25 cellular contexts compared by ENCODE assay signal in genomic region chr9:97053717-97054116, GRCh38. TPM values are rescaled to one million over a fixed set of nuclear protein-coding genes. Genes with fewer than 3 reads are reported as not detected.
DNase-seq lines count a peak whose midpoint lies in the region; ATAC-seq and TF ChIP-seq lines count a peak whose summit lies in the region.
"Had no signal": no experiment of that assay in that cellular context is flagged by ENCODE, and none has a peak within 500 bp of the region (broad histone marks: within the 10 kb centered on the region; RNA-seq: fewer than 3 reads in every experiment).

No MANE protein-coding gene starts in this region.

- H3K9me3 ChIP-seq in HEK293 (ENCODE audit: control insufficient read depth, insufficient read depth, low read depth, low read length): no peaks in the 10 kb centered on the region
- H3K9me3 ChIP-seq in iPS-18c (ENCODE audit: control insufficient read depth, insufficient read depth, low read length): no peaks in the 10 kb centered on the region
- H3K9me3 ChIP-seq in thymus (ENCODE audit: control insufficient read depth): no peaks in the 10 kb centered on the region
- no peaks in the 10 kb centered on the region for H3K9me3 ChIP-seq in CD8-positive, alpha-beta memory T cell (ENCODE audit: low read length)
- H3K9me3 ChIP-seq: A549; BLaER1 treated with 17β-estradiol and CSF1 and Interleukin-3, amounts not matched to agents 10 nM and 100 nM; Caco-2; SJCRH30 had no signal

- peaks cover 15% of the 10 kb centered on the region for H3K9me3 Mint-ChIP-seq in WTC11
- peaks cover 0 to 2% (median 0%) of the 10 kb centered on the region in 5 donors for H3K9me3 Mint-ChIP-seq in CD8-positive, alpha-beta memory T cell
- H3K9me3 Mint-ChIP-seq: CD4-positive, alpha-beta T cell had no signal

- no peak for ATAC-seq in WTC11
- ATAC-seq: A549, PC-3, SK-N-SH treated with all-trans-retinoic acid at 6 μM for 48 hours had no signal

- CTCF ChIA-PET in HEK293 (lab: Yijun Ruan, JAX): interaction anchor here (0.8 kb wide), 1 partner anchor 9 kb away, joined by 4 read pairs; no protein-coding TSS in a partner anchor
- CTCF ChIA-PET in WTC11 (lab: Charles Lee): no interaction called here
- CTCF ChIA-PET in CD8-positive, alpha-beta memory T cell (lab: Charles Lee): no interaction called here

- H3K27ac ChIP-seq in HEK293 (ENCODE audit: extremely low read depth, low read depth, low read length): no peak overlapping the region
- peak overlapping the region; percentile 13 for H3K27ac ChIP-seq in thymus (ENCODE audit: low read depth)
- no peak overlapping the region for H3K27ac ChIP-seq in CD8-positive, alpha-beta memory T cell (ENCODE audit: low read depth, low read length)
- H3K27ac ChIP-seq: A549; BLaER1 treated with 17β-estradiol and CSF1 and Interleukin-3, amounts not matched to agents 10 nM and 100 nM; SJCRH30 had no signal

- H3K27ac Mint-ChIP-seq in WTC11: peak overlapping the region; percentile 86
- H3K27ac Mint-ChIP-seq in CD8-positive, alpha-beta memory T cell: peak overlapping the region in 1 of 8 donors; percentile 44
- H3K27ac Mint-ChIP-seq: CD4-positive, alpha-beta T cell had no signal

- peaks cover 45% of the 10 kb centered on the region for H3K4me1 Mint-ChIP-seq in WTC11
- H3K4me1 Mint-ChIP-seq in CD8-positive, alpha-beta memory T cell: no peaks in the 10 kb centered on the region

- WGBS in thymus: 43% methylated on average over 3 of the region's 3 CpGs

- no peaks in the 10 kb centered on the region for H3K27me3 ChIP-seq in thymus (ENCODE audit: control insufficient read depth, insufficient read depth)
- peaks cover 3% of the 10 kb centered on the region for H3K27me3 ChIP-seq in CD8-positive, alpha-beta memory T cell (ENCODE audit: insufficient read depth, low read length, poor library complexity, severe bottlenecking)
- H3K27me3 ChIP-seq: BLaER1 treated with 17β-estradiol and CSF1 and Interleukin-3, amounts not matched to agents 10 nM and 100 nM; SJCRH30 had no signal

- H3K36me3 Mint-ChIP-seq in WTC11: peaks cover 14% of the 10 kb centered on the region
- H3K36me3 Mint-ChIP-seq in CD8-positive, alpha-beta memory T cell: no peaks in the 10 kb centered on the region

- POLR2A ChIA-PET in HEK293 (lab: Yijun Ruan, JAX): no interaction called here
- POLR2A ChIA-PET in WTC11 (lab: Charles Lee): no interaction called here
- POLR2A ChIA-PET in CD8-positive, alpha-beta memory T cell (lab: Charles Lee): no interaction called here

- H3K4me1 ChIP-seq in HEK293 (ENCODE audit: control insufficient read depth, insufficient read depth, low read length): no peaks in the 10 kb centered on the region
- H3K4me1 ChIP-seq in thymus (ENCODE audit: control insufficient read depth, insufficient read depth, low read length): no peaks in the 10 kb centered on the region
- no peaks in the 10 kb centered on the region for H3K4me1 ChIP-seq in CD8-positive, alpha-beta memory T cell (ENCODE audit: insufficient read depth, low read length)
- H3K4me1 ChIP-seq: A549; BLaER1 treated with 17β-estradiol and CSF1 and Interleukin-3, amounts not matched to agents 10 nM and 100 nM; SJCRH30 had no signal

- TF ChIP-seq CTCF in HEK293 (tag by site-specific recombination; IDR thresholded peaks at IDR 0.05): no peak
- no peak for TF ChIP-seq CTCF in WTC11 (IDR thresholded peaks at IDR 0.05)

- no peaks in the 10 kb centered on the region; the same call in none of the 2 replicates for H3K27me3 Mint-ChIP-seq in WTC11 (ENCODE audit: low read depth)
- peaks cover 19 to 51% of the 10 kb centered on the region in 2 donors for H3K27me3 Mint-ChIP-seq in CD8-positive, alpha-beta memory T cell

- no peaks in the 10 kb centered on the region for H3K36me3 ChIP-seq in HEK293 (ENCODE audit: control insufficient read depth in 2 of 2, insufficient read depth in 1 of 2, low read length in 2 of 2)
- H3K36me3 ChIP-seq in thymus (ENCODE audit: control insufficient read depth, insufficient read depth): no peaks in the 10 kb centered on the region
- no peaks in the 10 kb centered on the region for H3K36me3 ChIP-seq in CD8-positive, alpha-beta memory T cell (ENCODE audit: insufficient read depth, low read length)
- H3K36me3 ChIP-seq: BLaER1 treated with 17β-estradiol and CSF1 and Interleukin-3, amounts not matched to agents 10 nM and 100 nM; SJCRH30 had no signal

- DNase-seq in WTC11 (ENCODE audit: low spot score) (no peak), NCI-H446 treated with DMSO at 0.1 percent for 48 hours (lab: John Stamatoyannopoulos, UW) (no peak), cerebellar cortex (ENCODE audit: low spot score) (no peak)
- DNase-seq in CD8-positive, alpha-beta memory T cell: no peak
- DNase-seq: AML-193; Caco-2; CD4-positive, alpha-beta T cell; DMS79; GF-D8; KBM-7; NCI-H1105 treated with DMSO at 0.1 percent for 48 hours; NCI-H146; NCI-H2029; NCI-H446; NCI-H526; NCI-H82; NK-92 treated with Interleukin-12 subunit alpha and Interleukin-12 subunit beta, amount 100 ng/mL, for 24 hours; PC-3; SJCRH30 had no signal

- H3K4me3 ChIP-seq in HEK293 (ENCODE audit: low read depth, low read length) (no peak overlapping the region), iPS-18c (ENCODE audit: insufficient read depth, low read depth, low read length) (peak overlapping the region; percentile 24; the same call in 1 of the 2 replicates), thymus (ENCODE audit: low read length) (no peak overlapping the region)
- no peak overlapping the region for H3K4me3 ChIP-seq in CD8-positive, alpha-beta memory T cell (ENCODE audit: low read length)
- H3K4me3 ChIP-seq: A549; BLaER1 treated with 17β-estradiol and CSF1 and Interleukin-3, amounts not matched to agents 10 nM and 100 nM; SJCRH30 had no signal

- H3K4me3 Mint-ChIP-seq in WTC11: peak overlapping the region; percentile 11
- H3K4me3 Mint-ChIP-seq in CD8-positive, alpha-beta memory T cell: no peak overlapping the region
- H3K4me3 Mint-ChIP-seq: CD4-positive, alpha-beta T cell had no signal

TF ChIP-seq in HEK293, 187 proteins besides CTCF, POLR2A, EP300 and RAD21 (continues in another document):
- no peak for TF ChIP-seq PRDM4 (tag by site-specific recombination; IDR thresholded peaks at IDR 0.05)

TF ChIP-seq in WTC11, 78 proteins besides CTCF, POLR2A, EP300 and RAD21 (continues in another document):
- TF ChIP-seq MAX (CRISPR knock-in tag; IDR thresholded peaks at IDR 0.05) (no peak), GTF2I (CRISPR knock-in tag; conservative IDR thresholded peaks at IDR 0.05) (no peak), ATF2 (CRISPR knock-in tag; IDR thresholded peaks at IDR 0.05; ENCODE audit: borderline replicate concordance, low read depth) (no peak), E2F5 (CRISPR knock-in tag; IDR thresholded peaks at IDR 0.05) (no peak), RELA (CRISPR knock-in tag; IDR thresholded peaks at IDR 0.05; ENCODE audit: borderline replicate concordance) (no peak), ARID4B (CRISPR knock-in tag; IDR thresholded peaks at IDR 0.05; ENCODE audit: borderline replicate concordance) (no peak)

RNA-seq across cellular contexts. Expression of gene CTSV, which starts 14.8 kb away (rescaled TPM):
- 61.3 to 68.4 TPM (median 64.5 TPM) in 3 replicates for total RNA-seq in WTC11 (2021)
- 1,344 TPM for polyA plus RNA-seq in thymus
- total RNA-seq in CD8-positive, alpha-beta memory T cell: under 1 TPM; 0.28 to 0.53 TPM
- not detected for polyA plus RNA-seq in CD8-positive, alpha-beta memory T cell

Comparison
In these comparisons a context has a peak if more than half of its experiments do, and no peak if none do; other contexts are left out.
1. RNA of gene CTSV, which starts 14.8 kb away (total RNA-seq): 61.3 to 68.4 TPM in WTC11; 0.28 to 0.53 TPM in CD8-positive, alpha-beta memory T cell; every median in the first group is over 10 times any median in the second.